In the genomic region with DNA sequence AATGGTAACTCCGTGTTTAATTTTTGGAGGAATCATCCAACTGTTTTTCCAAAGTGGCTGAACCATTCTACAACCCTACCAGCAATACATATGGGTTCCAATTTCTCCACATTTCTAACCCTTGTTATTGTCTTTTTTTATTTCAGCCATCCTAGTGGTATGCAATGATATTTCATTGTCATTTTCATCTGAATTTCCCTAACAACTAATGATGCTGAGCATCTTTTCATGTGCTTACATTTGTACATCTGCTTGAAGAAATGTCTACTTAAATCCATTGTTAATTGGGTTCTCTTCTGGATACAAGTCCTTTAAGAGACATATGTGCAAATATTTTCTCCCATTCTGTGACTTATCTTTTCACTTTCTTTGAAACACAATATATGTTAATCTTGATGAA, we compare ENCODE assay signal across 29 cellular contexts.
"Had no signal": no experiment of that assay in that cellular context is flagged by ENCODE, and none has a peak within 500 bp of the region (broad histone marks: within the 10 kb centered on the region; RNA-seq: fewer than 3 reads in every experiment).

No MANE protein-coding gene starts in this region.

- H3K4me1 Mint-ChIP-seq: endodermal cell, mesothelial cell of epicardium, naive B cell, neural progenitor cell had no signal

- DNase-seq: effector CD8-positive, alpha-beta T cell; endodermal cell; foreskin fibroblast; gastrocnemius medialis; head of caudate nucleus; left lung; mesenchymal stem cell; mucosa of descending colon; naive B cell; stimulated activated CD4-positive, alpha-beta T cell treated with anti-CD3 and anti-CD28 coated beads, Interleukin-12 subunit alpha, Interleukin-12 subunit beta, amount 100 ng/mL, for 4 hours; stimulated activated CD4-positive, alpha-beta T cell treated with anti-CD3 and anti-CD28 coated beads, Interleukin-1b, Interleukin-23, amount 100 ng/mL, for 48 hours; stimulated activated CD4-positive, alpha-beta T cell treated with anti-CD3 and anti-CD28 coated beads, Interleukin-4, amount 100 ng/mL, for 1 hour; stimulated activated CD8-positive, alpha-beta memory T cell treated with anti-CD3 and anti-CD28 coated beads, Interleukin-4, amount 100 ng/mL, for 48 hours; stimulated activated naive CD4-positive, alpha-beta T cell treated with Interleukin-2 at 50 U/mL for 16 hours; stomach; thyroid gland; trophoblast cell had no signal

- H3K27ac ChIP-seq: epithelial cell of prostate, gastrocnemius medialis, left lung, neural progenitor cell, parathyroid adenoma, stomach, thyroid gland, vagina had no signal

- FAIRE-seq: keratinocyte had no signal

- ATAC-seq: esophagus mucosa, gastrocnemius medialis, left lung, mucosa of descending colon, sciatic nerve had no signal

- H3K4me2 ChIP-seq: neural progenitor cell, smooth muscle cell had no signal

- H3K4me3 ChIP-seq: gastrocnemius medialis, left lung, mucosa of descending colon, neural progenitor cell, smooth muscle cell, stomach, thyroid gland, vagina had no signal

- H3K9me3 Mint-ChIP-seq: dendritic cell treated with granulocyte-macrophage colony-stimulating factor and Interleukin-4, amounts not matched to agents 40 ng/mL and 50 ng/mL, for 4 days; endodermal cell; mesothelial cell of epicardium; naive B cell; natural killer cell treated with Interleukin-12 subunit alpha and Interleukin-12 subunit beta and Interleukin-15 and Interleukin-18, amount 100 ng/mL, for 72 hours; neural progenitor cell had no signal

- H3K9me3 ChIP-seq: gastrocnemius medialis, left lung, mucosa of descending colon, stomach, thyroid gland, vagina had no signal

- H3K27ac Mint-ChIP-seq: dendritic cell treated with granulocyte-macrophage colony-stimulating factor and Interleukin-4, amounts not matched to agents 40 ng/mL and 50 ng/mL, for 4 days; endodermal cell; mesothelial cell of epicardium; naive B cell; neural progenitor cell; progenitor cell of endocrine pancreas had no signal

- H3K27me3 Mint-ChIP-seq: dendritic cell treated with granulocyte-macrophage colony-stimulating factor and Interleukin-4, amounts not matched to agents 40 ng/mL and 50 ng/mL, for 4 days; naive B cell; natural killer cell treated with Interleukin-12 subunit alpha and Interleukin-12 subunit beta and Interleukin-15 and Interleukin-18, amount 100 ng/mL, for 72 hours; progenitor cell of endocrine pancreas had no signal

- H3K4me1 ChIP-seq: gastrocnemius medialis, left lung, neural progenitor cell, parathyroid adenoma, stomach, thyroid gland, vagina had no signal

- H3K4me3 Mint-ChIP-seq: dendritic cell treated with granulocyte-macrophage colony-stimulating factor and Interleukin-4, amounts not matched to agents 40 ng/mL and 50 ng/mL, for 4 days; endodermal cell; mesothelial cell of epicardium; naive B cell; natural killer cell treated with Interleukin-12 subunit alpha and Interleukin-12 subunit beta and Interleukin-15 and Interleukin-18, amount 100 ng/mL, for 72 hours; neural progenitor cell had no signal
